8 cellular contexts compared by ENCODE assay signal in the genomic region with DNA sequence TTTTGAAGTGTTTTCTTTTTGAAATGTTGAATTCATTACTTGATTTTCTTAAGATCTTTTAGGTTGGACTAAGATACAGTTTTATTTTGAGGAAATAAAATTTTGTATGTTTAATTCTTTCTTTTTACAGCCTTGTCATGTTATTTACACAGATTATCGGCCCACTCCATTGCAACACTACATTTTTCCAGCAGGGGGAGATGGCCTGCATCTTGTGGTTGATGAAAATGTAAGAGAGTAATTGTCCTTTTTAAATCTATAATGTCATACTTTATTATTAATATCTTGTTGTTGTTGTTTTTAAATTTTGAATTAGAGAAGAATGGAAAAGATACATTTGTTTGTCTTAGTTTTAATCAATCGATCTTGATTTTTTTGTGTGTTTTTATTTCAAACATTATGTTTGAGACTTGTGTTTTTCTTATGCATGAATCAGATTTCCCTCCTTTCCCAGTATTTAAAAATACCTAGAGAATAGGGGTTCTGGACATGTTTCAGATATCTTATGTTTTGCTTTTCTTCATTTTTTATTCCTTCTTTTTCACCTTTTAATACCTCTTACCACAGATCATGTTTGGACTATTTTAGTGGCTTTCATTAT. TPM values are rescaled to one million over a fixed set of nuclear protein-coding genes. Genes with fewer than 3 reads are reported as not detected.
DNase-seq lines count a peak whose midpoint lies in the region; ATAC-seq and TF ChIP-seq lines count a peak whose summit lies in the region.

No MANE protein-coding gene starts in this region.

- no peaks in the 10 kb centered on the region for H3K9me3 Mint-ChIP-seq in activated T-cell treated with anti-CD3 and anti-CD28 coated beads, Interleukin-2, amount 50 U/mL, for 72 hours

- H3K4me1 Mint-ChIP-seq in activated T-cell treated with anti-CD3 and anti-CD28 coated beads, Interleukin-2, amount 50 U/mL, for 72 hours (ENCODE audit: low read depth): peaks cover under 1% of the 10 kb centered on the region

- no peak overlapping the region for H3K4me3 Mint-ChIP-seq in activated T-cell treated with anti-CD3 and anti-CD28 coated beads, Interleukin-2, amount 50 U/mL, for 72 hours

- no peak for DNase-seq in GM06990 (ENCODE audit: extremely low read depth, insufficient read length)
- peak; percentile 82 for DNase-seq in OCI-M1 (lab: John Stamatoyannopoulos, UW)
- DNase-seq in activated T-cell treated with anti-CD3 and anti-CD28 coated beads, Interleukin-2, amount 50 U/mL, for 72 hours: peak; percentile 55 to 61
- DNase-seq in fibroblast of peridontal ligament (ENCODE audit: extremely low read depth): peak; percentile 86
- DNase-seq in omental fat pad (ENCODE audit: low spot score): peak; percentile 76
- DNase-seq in tibial nerve (ENCODE audit: low spot score in 2 of 2): peak; percentile 74 to 95

- no peak for ATAC-seq in activated T-cell treated with anti-CD3 and anti-CD28 coated beads, Interleukin-2, amount 50 U/mL, for 72 hours (replicated peaks in 1 of 2)
- ATAC-seq in omental fat pad (ENCODE audit: low FRiP score) (no peak), HG03565 (IDR thresholded peaks at IDR 0.05; ENCODE audit: unreplicated experiment) (no peak)

- H3K36me3 ChIP-seq in GM06990 (ENCODE audit: control insufficient read depth, insufficient read depth, low read length) (peaks cover 9% of the 10 kb centered on the region), tibial nerve (peaks cover 0 to 56% (median 4%) of the 10 kb centered on the region in 3 donors)

- TF ChIP-seq POLR2A in tibial nerve (IDR thresholded peaks at IDR 0.05): no peak

- 35 to 42% methylated on average over 2 of the region's 2 CpGs for WGBS in tibial nerve, 2 donors

- no peaks in the 10 kb centered on the region for H3K27me3 ChIP-seq in GM06990 (replicated peaks; ENCODE audit: control insufficient read depth, insufficient read depth, low read length)
- no peaks in the 10 kb centered on the region for H3K27me3 ChIP-seq in tibial nerve

- H3K27me3 Mint-ChIP-seq in activated T-cell treated with anti-CD3 and anti-CD28 coated beads, Interleukin-2, amount 50 U/mL, for 72 hours (ENCODE audit: low read depth): no peaks in the 10 kb centered on the region

- H3K27ac ChIP-seq in 22Rv1 (no peak overlapping the region), tibial nerve (peak overlapping the region in 2 of 4 donors; percentile 8 to 60)

- H3K4me3 ChIP-seq in GM06990 (replicated peaks; ENCODE audit: low read depth, low read length) (no peak overlapping the region), tibial nerve (no peak overlapping the region)

- no peaks in the 10 kb centered on the region for H3K9me3 ChIP-seq in tibial nerve

- H3K36me3 Mint-ChIP-seq in activated T-cell treated with anti-CD3 and anti-CD28 coated beads, Interleukin-2, amount 50 U/mL, for 72 hours (ENCODE audit: insufficient read depth in 2 of 2): peaks cover 6 to 37% of the 10 kb centered on the region in 2 donors

- peaks cover 0 to 4% (median 0%) of the 10 kb centered on the region in 4 donors for H3K4me1 ChIP-seq in tibial nerve

- TF ChIP-seq CTCF in 22Rv1 (IDR thresholded peaks at IDR 0.05): peak; percentile 96
- peak; percentile 80 for TF ChIP-seq CTCF in GM06990 (IDR thresholded peaks at IDR 0.05; ENCODE audit: insufficient read depth, low read length, poor library complexity, severe bottlenecking)
- TF ChIP-seq CTCF in omental fat pad (IDR thresholded peaks at IDR 0.05): no peak
- peak; percentile 72 to 85 (median 80) for TF ChIP-seq CTCF in tibial nerve (IDR thresholded peaks at IDR 0.05)

- no peak for TF ChIP-seq EP300 in tibial nerve (IDR thresholded peaks at IDR 0.05)

- H3K27ac Mint-ChIP-seq in activated T-cell treated with anti-CD3 and anti-CD28 coated beads, Interleukin-2, amount 50 U/mL, for 72 hours: peak overlapping the region; percentile 95

RNA-seq across cellular contexts. Expression of a gene that starts 36.7 kb away (rescaled TPM):
- total RNA-seq in activated T-cell treated with anti-CD3 and anti-CD28 coated beads, Interleukin-2, amount 50 U/mL, for 72 hours: 10 to 100 TPM; 65.4 to 70.7 TPM
- total RNA-seq in omental fat pad (100 to 1,000 TPM in 1 of 4 donors, 10 to 100 TPM in 3; 82.5 to 102 (median 86.1) TPM), tibial nerve (10 to 100 TPM; 52.4 to 95.1 (median 60.7) TPM)

RNA-seq across cellular contexts. Expression of a gene that starts 37.0 kb away (rescaled TPM):
- total RNA-seq in activated T-cell treated with anti-CD3 and anti-CD28 coated beads, Interleukin-2, amount 50 U/mL, for 72 hours: 10 to 100 TPM; 11.6 to 14.7 TPM
- 10 to 100 TPM; 23.0 to 29.2 (median 25.7) TPM for total RNA-seq in omental fat pad
- total RNA-seq in tibial nerve: 10 to 100 TPM; 22.9 to 28.5 (median 27.5) TPM

Comparison
In these comparisons a context has a peak if more than half of its experiments do, and no peak if none do; other contexts are left out.
1. CTCF ChIP-seq: peak in 22Rv1 (single experiment), GM06990 (single experiment) and tibial nerve (5 of 5); none in omental fat pad (0 of 3).